20 cellular contexts compared by ENCODE assay signal in the genomic region with DNA sequence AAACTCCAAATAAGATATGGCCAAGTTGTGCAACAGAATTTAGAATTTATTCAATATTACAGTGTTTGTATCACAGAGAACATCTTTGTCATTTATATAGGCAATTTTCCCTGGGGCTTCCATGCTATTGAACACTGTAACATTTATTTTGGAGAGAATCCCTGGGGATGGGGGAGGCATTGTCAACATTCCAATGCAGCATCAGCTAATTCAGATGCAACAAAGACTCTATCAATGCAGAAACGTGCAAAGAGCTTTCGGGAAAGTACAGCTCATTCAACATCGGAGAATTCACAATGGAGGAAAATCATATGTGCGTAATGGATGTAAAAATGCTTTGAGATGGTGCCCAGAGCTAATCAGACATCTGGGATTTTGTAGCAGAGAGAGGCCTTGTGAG. TPM values are rescaled to one million over a fixed set of nuclear protein-coding genes. Genes with fewer than 3 reads are reported as not detected.
A peak's percentile ranks its signal among the peaks of the same experiment; 100 is the strongest.
DNase-seq lines count a peak whose midpoint lies in the region; ATAC-seq, FAIRE-seq and TF ChIP-seq lines count a peak whose summit lies in the region.
"Had no signal": no experiment of that assay in that cellular context is flagged by ENCODE, and none has a peak within 500 bp of the region (broad histone marks: within the 10 kb centered on the region; RNA-seq: fewer than 3 reads in every experiment).

No MANE protein-coding gene starts in this region.

- no peaks in the 10 kb centered on the region for H3K27me3 ChIP-seq in HAP-1 (ENCODE audit: low read depth)
- H3K27me3 ChIP-seq in dorsolateral prefrontal cortex: peaks cover 0 to 6% (median 0%) of the 10 kb centered on the region in 45 donors

- no peak for TF ChIP-seq CTCF in dorsolateral prefrontal cortex (IDR thresholded peaks at IDR 0.05 in 54 of 56, conservative IDR thresholded peaks at IDR 0.05 in 2 of 56; ENCODE audit: low read depth in 1 of 56, partially characterized antibody in 56 of 56)

- in situ Hi-C loops in HAP-1 (cut with MboI; ENCODE audit: low sequenced_read_pairs): no loop called here

- H3K27ac ChIP-seq in dorsolateral prefrontal cortex (peak overlapping the region in 42 of 59 donors; percentile 3 to 96 (median 69)), temporal lobe (ENCODE audit: low read depth, low read length) (peak overlapping the region; percentile 41)

- peak; percentile 87 to 98 for DNase-seq in HAP-1 (ENCODE audit: low spot score in 2 of 2)
- no peak for DNase-seq in dorsolateral prefrontal cortex
- DNase-seq in inferior parietal cortex (ENCODE audit: extremely low spot score): peak; percentile 16
- DNase-seq in HTR-8/SVneo (ENCODE audit: insufficient read length, low spot score): no peak
- DNase-seq in effector CD8-positive, alpha-beta T cell (lab: John Stamatoyannopoulos, UW): no peak
- DNase-seq: C1 segment of cervical spinal cord, DMS79 treated with DMSO at 0.1 percent for 48 hours, KBM-7, NCI-H1105 treated with DMSO at 0.1 percent for 48 hours, NCI-H1694, NCI-H2081 treated with DMSO at 0.1 percent for 48 hours, NCI-H510A, NCI-H774, SK-N-SH had no signal

- peaks cover 34% of the 10 kb centered on the region for H3K4me1 ChIP-seq in HAP-1

- intact Hi-C loops in dorsolateral prefrontal cortex (cut with DNase I): no loop called here

- H3K36me3 ChIP-seq in HAP-1 (replicated peaks): no peaks in the 10 kb centered on the region

- no peak for ATAC-seq in GM19035 (IDR thresholded peaks at IDR 0.05; ENCODE audit: unreplicated experiment)
- ATAC-seq: HepG2, Right ventricle myocardium inferior had no signal

- no peak for FAIRE-seq in HTR-8/SVneo (lab: Jason Lieb, UNC)
- FAIRE-seq: H54, HepG2, RCC 7860 had no signal

- H3K4me3 ChIP-seq in HAP-1 (no peak overlapping the region), dorsolateral prefrontal cortex (no peak overlapping the region)

- no peaks in the 10 kb centered on the region for H3K9me3 ChIP-seq in HAP-1
- H3K9me3 ChIP-seq: SK-N-SH had no signal

RNA-seq across cellular contexts. Expression of gene FIS1, which starts 28.2 kb away (rescaled TPM):
- total RNA-seq in dorsolateral prefrontal cortex: 100 to 1,000 TPM; 134 to 359 (median 209) TPM
- total RNA-seq in temporal lobe: 80.2 TPM

RNA-seq across cellular contexts. Expression of gene CLDN15, which starts 35.5 kb away (rescaled TPM):
- 10 to 100 TPM in 67 of 120 experiments, 1 to 10 TPM in 53; 4.4 to 39.9 (median 10.5) TPM for total RNA-seq in dorsolateral prefrontal cortex
- total RNA-seq in temporal lobe: 2.2 TPM

RNA-seq across cellular contexts. Expression of gene IFT22, which starts 48.5 kb away (rescaled TPM):
- total RNA-seq in dorsolateral prefrontal cortex (10 to 100 TPM; 15.3 to 53.6 (median 33.7) TPM), temporal lobe (28.3 TPM)

RNA-seq across cellular contexts. Expression of gene ZNHIT1, which starts 55.2 kb away (rescaled TPM):
- total RNA-seq in dorsolateral prefrontal cortex (10 to 100 TPM; 36.5 to 63.3 (median 50.0) TPM), temporal lobe (38.1 TPM)

RNA-seq across cellular contexts. Expression of gene PLOD3, which starts 55.7 kb away (rescaled TPM):
- total RNA-seq in dorsolateral prefrontal cortex (100 to 1,000 TPM in 12 of 120 experiments, 10 to 100 TPM in 108; 26.7 to 217 (median 56.2) TPM), temporal lobe (9.6 TPM)

Comparison
In these comparisons a context has a peak if more than half of its experiments do, and no peak if none do; other contexts are left out.
1. DNase-seq: peak in HAP-1 (2 of 2) and inferior parietal cortex (single experiment); none in dorsolateral prefrontal cortex (0 of 10), HTR-8/SVneo (single experiment) and effector CD8-positive, alpha-beta T cell (single experiment).